8 cellular contexts compared by ENCODE assay signal in the genomic region with DNA sequence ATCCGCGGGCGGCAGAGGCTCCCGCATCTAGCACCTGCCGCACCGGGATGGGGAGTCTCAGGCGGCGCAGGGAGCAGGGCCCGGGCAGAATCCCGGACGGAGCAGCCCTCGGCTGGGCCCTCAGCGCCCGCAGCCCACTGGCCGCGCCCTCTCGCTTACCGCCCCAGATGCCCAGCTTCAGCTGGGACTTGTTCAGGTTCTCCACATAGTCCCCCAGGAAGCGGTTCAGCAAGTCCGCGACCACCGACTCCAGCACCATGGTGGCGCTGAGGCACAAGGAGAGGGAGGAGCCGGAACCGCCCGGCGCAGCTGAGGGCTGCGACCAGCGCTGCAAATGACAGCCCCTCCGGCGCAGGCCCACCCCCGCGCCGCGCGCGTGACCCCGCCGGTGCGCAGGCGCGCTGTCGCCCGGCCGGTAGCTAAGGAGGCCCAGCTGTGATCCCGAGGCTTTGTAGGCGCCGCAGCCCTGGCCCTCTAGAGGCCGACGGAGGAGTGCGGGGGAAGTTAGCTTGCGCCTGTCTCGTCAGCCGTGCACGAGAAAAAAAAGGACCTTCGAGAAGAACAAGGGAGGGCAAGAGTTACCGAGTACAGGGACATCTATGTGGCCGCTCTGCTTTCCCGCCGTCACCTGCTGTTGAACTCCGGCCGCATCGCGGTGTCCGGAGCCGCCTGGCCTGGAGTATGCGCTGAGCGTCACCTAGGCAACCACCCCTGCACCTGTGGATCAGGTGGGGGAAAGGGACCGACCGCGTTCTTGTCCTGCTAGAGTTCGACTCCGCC. TPM values are rescaled to one million over a fixed set of nuclear protein-coding genes. Genes with fewer than 3 reads are reported as not detected.
DNase-seq lines count a peak whose midpoint lies in the region; ATAC-seq and TF ChIP-seq lines count a peak whose summit lies in the region.

A gene with protein sequence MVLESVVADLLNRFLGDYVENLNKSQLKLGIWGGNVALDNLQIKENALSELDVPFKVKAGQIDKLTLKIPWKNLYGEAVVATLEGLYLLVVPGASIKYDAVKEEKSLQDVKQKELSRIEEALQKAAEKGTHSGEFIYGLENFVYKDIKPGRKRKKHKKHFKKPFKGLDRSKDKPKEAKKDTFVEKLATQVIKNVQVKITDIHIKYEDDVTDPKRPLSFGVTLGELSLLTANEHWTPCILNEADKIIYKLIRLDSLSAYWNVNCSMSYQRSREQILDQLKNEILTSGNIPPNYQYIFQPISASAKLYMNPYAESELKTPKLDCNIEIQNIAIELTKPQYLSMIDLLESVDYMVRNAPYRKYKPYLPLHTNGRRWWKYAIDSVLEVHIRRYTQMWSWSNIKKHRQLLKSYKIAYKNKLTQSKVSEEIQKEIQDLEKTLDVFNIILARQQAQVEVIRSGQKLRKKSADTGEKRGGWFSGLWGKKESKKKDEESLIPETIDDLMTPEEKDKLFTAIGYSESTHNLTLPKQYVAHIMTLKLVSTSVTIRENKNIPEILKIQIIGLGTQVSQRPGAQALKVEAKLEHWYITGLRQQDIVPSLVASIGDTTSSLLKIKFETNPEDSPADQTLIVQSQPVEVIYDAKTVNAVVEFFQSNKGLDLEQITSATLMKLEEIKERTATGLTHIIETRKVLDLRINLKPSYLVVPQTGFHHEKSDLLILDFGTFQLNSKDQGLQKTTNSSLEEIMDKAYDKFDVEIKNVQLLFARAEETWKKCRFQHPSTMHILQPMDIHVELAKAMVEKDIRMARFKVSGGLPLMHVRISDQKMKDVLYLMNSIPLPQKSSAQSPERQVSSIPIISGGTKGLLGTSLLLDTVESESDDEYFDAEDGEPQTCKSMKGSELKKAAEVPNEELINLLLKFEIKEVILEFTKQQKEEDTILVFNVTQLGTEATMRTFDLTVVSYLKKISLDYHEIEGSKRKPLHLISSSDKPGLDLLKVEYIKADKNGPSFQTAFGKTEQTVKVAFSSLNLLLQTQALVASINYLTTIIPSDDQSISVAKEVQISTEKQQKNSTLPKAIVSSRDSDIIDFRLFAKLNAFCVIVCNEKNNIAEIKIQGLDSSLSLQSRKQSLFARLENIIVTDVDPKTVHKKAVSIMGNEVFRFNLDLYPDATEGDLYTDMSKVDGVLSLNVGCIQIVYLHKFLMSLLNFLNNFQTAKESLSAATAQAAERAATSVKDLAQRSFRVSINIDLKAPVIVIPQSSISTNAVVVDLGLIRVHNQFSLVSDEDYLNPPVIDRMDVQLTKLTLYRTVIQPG (N-terminal part only) (minus strand): TSS at position 332 of the 780 bp plus-strand sequence. CDS start 73 bp downstream, at position 259.

- peaks cover 38% of the 10 kb centered on the region for H3K4me1 ChIP-seq in CD4-positive, alpha-beta memory T cell (ENCODE audit: insufficient read depth, low read length)
- peaks cover 10 to 27% of the 10 kb centered on the region in 2 donors for H3K4me1 ChIP-seq in duodenal mucosa (ENCODE audit: control insufficient read depth in 1 of 2, insufficient read depth in 2 of 2, low read length in 2 of 2)
- H3K4me1 ChIP-seq in lower lobe of right lung: peaks cover 36% of the 10 kb centered on the region

- H3K4me3 Mint-ChIP-seq in CD4-positive, alpha-beta memory T cell: peak within 1 kb of the TSS; percentile 95 to 100 (median 98)
- peak within 1 kb of the TSS; percentile 84 for H3K4me3 Mint-ChIP-seq in activated CD4-positive, alpha-beta memory T cell treated with anti-CD3 and anti-CD28 coated beads, Interleukin-2, amount 10 ng/mL, durations not matched to agents 7 days and 5 days

- intact Hi-C loops in CD4-positive, alpha-beta memory T cell (cut with micrococcal nuclease): loop anchor here (2.0 to 5.0 kb wide), 2 partner anchors 14 to 62 kb away; no protein-coding TSS in a partner anchor
- intact Hi-C loops in lower lobe of right lung (cut with DNase I): no loop called here

- H3K4me1 Mint-ChIP-seq in CD4-positive, alpha-beta memory T cell: peaks cover 30 to 64% (median 49%) of the 10 kb centered on the region in 4 donors
- peaks cover 36% of the 10 kb centered on the region for H3K4me1 Mint-ChIP-seq in activated CD4-positive, alpha-beta memory T cell treated with anti-CD3 and anti-CD28 coated beads, Interleukin-2, amount 10 ng/mL, durations not matched to agents 7 days and 5 days

- DNase-seq in CD4-positive, alpha-beta memory T cell: peak; percentile 92 to 94 (median 93)
- peak; percentile 80 for DNase-seq in NCI-H82 treated with DMSO at 0.1 percent for 48 hours (lab: John Stamatoyannopoulos, UW; ENCODE audit: unreplicated experiment)
- peak; percentile 94 for DNase-seq in activated CD4-positive, alpha-beta memory T cell treated with anti-CD3 and anti-CD28 coated beads, Interleukin-2, amount 10 ng/mL, durations not matched to agents 7 days and 5 days
- DNase-seq in lower lobe of right lung: peak; percentile 95
- DNase-seq in stimulated activated CD4-positive, alpha-beta T cell treated with anti-CD3 and anti-CD28 coated beads, TNF-alpha, amount 100 ng/mL, for 24 hours (ENCODE audit: low read depth in 3 of 3): peak; percentile 82 to 87 (median 82)

- CTCF ChIA-PET in CD4-positive, alpha-beta memory T cell (lab: Charles Lee; ENCODE audit: partially characterized antibody): interaction anchor here (0.7 to 3.7 kb wide), 16 partner anchors 8 to 119 kb away, joined by 3 to 39 read pairs (median 5); no protein-coding TSS in a partner anchor
- CTCF ChIA-PET in activated CD4-positive, alpha-beta memory T cell treated with anti-CD3 and anti-CD28 coated beads, Interleukin-2, amount 10 ng/mL, durations not matched to agents 7 days and 5 days (lab: Charles Lee): interaction anchor here (0.6 to 2.9 kb wide), 34 partner anchors 8 to 892 kb away, joined by 3 to 19 read pairs (median 4); no protein-coding TSS in a partner anchor

- no peaks in the 10 kb centered on the region for H3K27me3 ChIP-seq in CD4-positive, alpha-beta memory T cell (ENCODE audit: insufficient read depth, low read length)
- H3K27me3 ChIP-seq in duodenal mucosa (ENCODE audit: control insufficient read depth in 1 of 2, insufficient read depth in 2 of 2, low read length in 2 of 2): no peaks in the 10 kb centered on the region
- H3K27me3 ChIP-seq in lower lobe of right lung (ENCODE audit: low read depth): no peaks in the 10 kb centered on the region

- POLR2A ChIA-PET in CD4-positive, alpha-beta memory T cell (lab: Charles Lee; ENCODE audit: partially characterized antibody): interaction anchor here (0.5 to 2.4 kb wide), 15 partner anchors 8 to 202 kb away, joined by 3 to 12 read pairs (median 4); no protein-coding TSS in a partner anchor
- POLR2A ChIA-PET in activated CD4-positive, alpha-beta memory T cell treated with anti-CD3 and anti-CD28 coated beads, Interleukin-2, amount 10 ng/mL, durations not matched to agents 7 days and 5 days (lab: Charles Lee): interaction anchor here (0.7 to 2.6 kb wide), 20 partner anchors 9 to 1131 kb away, joined by 3 to 9 read pairs (median 4); a partner anchor contains a TSS

- peak within 1 kb of the TSS; percentile 83 for H3K27ac ChIP-seq in CD4-positive, alpha-beta memory T cell (ENCODE audit: low read depth, low read length)
- H3K27ac ChIP-seq in duodenal mucosa (ENCODE audit: low read depth, low read length) (peak within 1 kb of the TSS; percentile 92), lower lobe of right lung (peak within 1 kb of the TSS; percentile 98)

- peaks cover 7 to 17% of the 10 kb centered on the region in 2 donors for H3K36me3 Mint-ChIP-seq in CD4-positive, alpha-beta memory T cell
- H3K36me3 Mint-ChIP-seq in activated CD4-positive, alpha-beta memory T cell treated with anti-CD3 and anti-CD28 coated beads, Interleukin-2, amount 10 ng/mL, durations not matched to agents 7 days and 5 days (ENCODE audit: low read depth): peaks cover 11% of the 10 kb centered on the region

- peak within 1 kb of the TSS; percentile 97 to 99 (median 98) for H3K27ac Mint-ChIP-seq in CD4-positive, alpha-beta memory T cell
- H3K27ac Mint-ChIP-seq in activated CD4-positive, alpha-beta memory T cell treated with anti-CD3 and anti-CD28 coated beads, Interleukin-2, amount 10 ng/mL, durations not matched to agents 7 days and 5 days: peak within 1 kb of the TSS; percentile 94

- TF ChIP-seq CTCF in lower lobe of right lung (IDR thresholded peaks at IDR 0.05): peak; percentile 87

- H3K27me3 Mint-ChIP-seq in CD4-positive, alpha-beta memory T cell: no peaks in the 10 kb centered on the region
- H3K27me3 Mint-ChIP-seq in activated CD4-positive, alpha-beta memory T cell treated with anti-CD3 and anti-CD28 coated beads, Interleukin-2, amount 10 ng/mL, durations not matched to agents 7 days and 5 days: peaks cover 15% of the 10 kb centered on the region

- H3K9me3 Mint-ChIP-seq in CD4-positive, alpha-beta memory T cell: no peaks in the 10 kb centered on the region
- H3K9me3 Mint-ChIP-seq in activated CD4-positive, alpha-beta memory T cell treated with anti-CD3 and anti-CD28 coated beads, Interleukin-2, amount 10 ng/mL, durations not matched to agents 7 days and 5 days: no peaks in the 10 kb centered on the region

- no peaks in the 10 kb centered on the region for H3K9me3 ChIP-seq in CD4-positive, alpha-beta memory T cell (ENCODE audit: control insufficient read depth in 1 of 2, low read length in 2 of 2)
- no peaks in the 10 kb centered on the region for H3K9me3 ChIP-seq in duodenal mucosa (ENCODE audit: control insufficient read depth in 1 of 2, low read length in 2 of 2)
- no peaks in the 10 kb centered on the region for H3K9me3 ChIP-seq in lower lobe of right lung

- no peaks in the 10 kb centered on the region for H3K36me3 ChIP-seq in CD4-positive, alpha-beta memory T cell (ENCODE audit: insufficient read depth, low read length)
- no peaks in the 10 kb centered on the region for H3K36me3 ChIP-seq in duodenal mucosa (ENCODE audit: control insufficient read depth in 1 of 2, insufficient read depth in 2 of 2, low read length in 2 of 2)
- H3K36me3 ChIP-seq in lower lobe of right lung: no peaks in the 10 kb centered on the region

- peak; percentile 92 for ATAC-seq in GM19397 (IDR thresholded peaks at IDR 0.05; ENCODE audit: unreplicated experiment)
- peak; percentile 83 for ATAC-seq in HG03571 (IDR thresholded peaks at IDR 0.05; ENCODE audit: unreplicated experiment)
- ATAC-seq in lower lobe of right lung: peak; percentile 97 to 99

- peak within 1 kb of the TSS; percentile 65 to 94 for H3K4me3 ChIP-seq in CD4-positive, alpha-beta memory T cell (ENCODE audit: low read length in 2 of 2)
- H3K4me3 ChIP-seq in duodenal mucosa (ENCODE audit: low read depth in 1 of 2, low read length in 2 of 2): peak within 1 kb of the TSS; percentile 94 to 95
- H3K4me3 ChIP-seq in lower lobe of right lung: peak within 1 kb of the TSS; percentile 96

- peak within 1 kb of the TSS; percentile 80 to 88 for H3K9ac ChIP-seq in duodenal mucosa (ENCODE audit: low read depth in 1 of 2, low read length in 2 of 2)

RNA-seq across cellular contexts. Expression of the gene that starts here (rescaled TPM):
- total RNA-seq in CD4-positive, alpha-beta memory T cell: 100 to 1,000 TPM; 144 to 148 TPM
- 10 to 100 TPM; 10.6 to 20.5 TPM for polyA plus RNA-seq in CD4-positive, alpha-beta memory T cell
- 10 to 100 TPM; 63.6 to 76.7 TPM for total RNA-seq in activated CD4-positive, alpha-beta memory T cell treated with anti-CD3 and anti-CD28 coated beads, Interleukin-2, amount 10 ng/mL, durations not matched to agents 7 days and 5 days
- total RNA-seq in lower lobe of right lung: 100 TPM

Comparison
In these comparisons a context has a peak if more than half of its experiments do, and no peak if none do; other contexts are left out.
1. Peak in every context shown above with its lines: DNase-seq, ATAC-seq, H3K4me3 ChIP-seq and H3K27ac ChIP-seq.